ENCODE assay signal across 9 cellular contexts in the genomic region with DNA sequence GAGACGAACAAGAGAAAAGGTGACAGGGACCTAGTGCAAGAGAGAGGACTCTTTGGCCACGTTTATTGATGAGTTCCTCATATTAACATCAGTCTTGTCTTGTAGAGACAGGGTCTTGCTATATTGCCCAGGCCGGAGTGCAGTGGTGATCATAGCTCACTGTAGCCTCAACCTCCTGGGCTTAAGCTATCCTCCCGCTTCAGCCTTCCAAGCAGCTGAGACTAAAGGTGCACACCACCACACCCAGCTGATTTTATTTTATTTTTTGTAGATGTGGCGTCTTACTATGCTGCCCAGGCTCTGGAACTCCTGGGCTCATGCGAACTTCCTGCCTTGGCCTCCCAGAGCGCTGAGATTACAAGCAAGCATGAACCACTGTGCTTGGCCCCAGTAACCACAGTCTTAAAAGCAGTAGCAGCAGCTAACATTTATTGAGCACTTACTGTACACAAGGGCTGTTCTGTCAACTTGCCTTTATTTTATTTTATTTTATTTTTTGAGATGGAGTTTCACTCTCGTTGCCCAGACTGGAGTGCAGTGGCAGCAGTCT. TPM values are rescaled to one million over a fixed set of nuclear protein-coding genes. Genes with fewer than 3 reads are reported as not detected.
DNase-seq lines count a peak whose midpoint lies in the region; ATAC-seq and TF ChIP-seq lines count a peak whose summit lies in the region.
"Had no signal": no experiment of that assay in that cellular context is flagged by ENCODE, and none has a peak within 500 bp of the region (broad histone marks: within the 10 kb centered on the region; RNA-seq: fewer than 3 reads in every experiment).

No MANE protein-coding gene starts in this region.

- H3K9me3 Mint-ChIP-seq in CD4-positive, alpha-beta memory T cell: no peaks in the 10 kb centered on the region
- H3K9me3 Mint-ChIP-seq in brain (peaks cover 0 to 13% (median 4%) of the 10 kb centered on the region in 5 experiments), naive B cell (no peaks in the 10 kb centered on the region)

- H3K27ac Mint-ChIP-seq in CD4-positive, alpha-beta memory T cell: peak overlapping the region; percentile 89 to 99 (median 96)
- H3K27ac Mint-ChIP-seq in brain: no peak overlapping the region
- H3K27ac Mint-ChIP-seq in naive B cell: peak overlapping the region; percentile 92 to 98 (median 98)

- peak in 1 of 5 donors; percentile 44 for DNase-seq in CD4-positive, alpha-beta memory T cell
- no peak for DNase-seq in Jurkat, Clone E6-1 (ENCODE audit: low read depth, low spot score)
- DNase-seq in naive B cell: no peak
- DNase-seq in DMS153 treated with DMSO at 0.1 percent for 48 hours (lab: John Stamatoyannopoulos, UW; ENCODE audit: unreplicated experiment): no peak
- DNase-seq in activated CD4-positive, CD25-positive, alpha-beta regulatory T cell treated with anti-CD3 and anti-CD28 coated beads, Interleukin-2, amount 50 U/mL, for 72 hours: no peak
- DNase-seq in SKM-1 (lab: John Stamatoyannopoulos, UW; ENCODE audit: unreplicated experiment): no peak
- no peak for DNase-seq in G401 (ENCODE audit: low spot score)
- DNase-seq: NCI-H1417 had no signal

- H3K36me3 Mint-ChIP-seq in CD4-positive, alpha-beta memory T cell: peaks cover 0 to 16% of the 10 kb centered on the region in 2 donors
- H3K36me3 Mint-ChIP-seq in brain (no peaks in the 10 kb centered on the region), naive B cell (no peaks in the 10 kb centered on the region)

- H3K27me3 ChIP-seq in CD4-positive, alpha-beta memory T cell (ENCODE audit: insufficient read depth, low read length): no peaks in the 10 kb centered on the region

- ATAC-seq in naive B cell (ENCODE audit: low read depth in 2 of 2): no peak

- H3K4me1 Mint-ChIP-seq in CD4-positive, alpha-beta memory T cell: peaks cover 31 to 67% (median 46%) of the 10 kb centered on the region in 4 donors
- H3K4me1 Mint-ChIP-seq in brain (peaks cover 16% of the 10 kb centered on the region), naive B cell (peaks cover 42 to 56% (median 44%) of the 10 kb centered on the region in 3 donors)

- in situ Hi-C loops in G401 (cut with HindIII; ENCODE audit: low sequenced_read_pairs): no loop called here

- H3K4me3 ChIP-seq in CD4-positive, alpha-beta memory T cell (ENCODE audit: low read length in 2 of 2): peak overlapping the region in 1 of 2 donors; percentile 80
- peak overlapping the region; percentile 74 for H3K4me3 ChIP-seq in Jurkat, Clone E6-1 (ENCODE audit: low read length)

- CTCF ChIA-PET in CD4-positive, alpha-beta memory T cell (lab: Charles Lee; ENCODE audit: partially characterized antibody): interaction anchor here (1.0 to 5.4 kb wide), 7 partner anchors 12 to 252 kb away, joined by 3 to 46 read pairs (median 4); a partner anchor contains a TSS

- H3K4me1 ChIP-seq in CD4-positive, alpha-beta memory T cell (ENCODE audit: insufficient read depth, low read length): peaks cover 54% of the 10 kb centered on the region

- POLR2A ChIA-PET in CD4-positive, alpha-beta memory T cell (lab: Charles Lee; ENCODE audit: partially characterized antibody): interaction anchor here (0.8 to 10.7 kb wide), 10 partner anchors 16 to 301 kb away, joined by 3 to 227 read pairs (median 3); a partner anchor contains a TSS

- H3K4me3 Mint-ChIP-seq in CD4-positive, alpha-beta memory T cell: peak overlapping the region; percentile 91 to 98 (median 94)
- H3K4me3 Mint-ChIP-seq in brain: peak overlapping the region in 4 of 5 experiments; percentile 28 to 78 (median 62)
- peak overlapping the region; percentile 84 to 97 (median 90) for H3K4me3 Mint-ChIP-seq in naive B cell

- peaks cover 3% of the 10 kb centered on the region for H3K36me3 ChIP-seq in CD4-positive, alpha-beta memory T cell (ENCODE audit: insufficient read depth, low read length)

- peak overlapping the region; percentile 97 for H3K27ac ChIP-seq in CD4-positive, alpha-beta memory T cell (ENCODE audit: low read depth, low read length)

- no peaks in the 10 kb centered on the region for H3K27me3 Mint-ChIP-seq in CD4-positive, alpha-beta memory T cell
- H3K27me3 Mint-ChIP-seq in brain (peaks cover 49% of the 10 kb centered on the region), naive B cell (no peaks in the 10 kb centered on the region)

- intact Hi-C loops in CD4-positive, alpha-beta memory T cell (cut with micrococcal nuclease): no loop called here

- H3K9me3 ChIP-seq in CD4-positive, alpha-beta memory T cell (ENCODE audit: control insufficient read depth in 1 of 2, low read length in 2 of 2): no peaks in the 10 kb centered on the region

- TF ChIP-seq CTCF in brain (conservative IDR thresholded peaks at IDR 0.05): no peak

RNA-seq across cellular contexts. Expression of a gene that starts 1.1 kb away (rescaled TPM):
- 10 to 100 TPM; 59.3 to 64.3 TPM for total RNA-seq in CD4-positive, alpha-beta memory T cell
- 10 to 100 TPM; 26.9 to 37.9 TPM for polyA plus RNA-seq in CD4-positive, alpha-beta memory T cell
- polyA plus RNA-seq in Jurkat, Clone E6-1 (2012; ENCODE audit: insufficient read depth, insufficient read length): 15.7 TPM
- polyA plus RNA-seq in brain (ENCODE audit: insufficient read depth, low read depth, low replicate concordance) (not detected), naive B cell (ENCODE audit: low read depth in 6 of 6) (10 to 100 TPM in 5 of 6 donors, 1 to 10 TPM in 1; 7.5 to 39.5 (median 22.3) TPM)
- 12.2 and 16.1 TPM in 2 replicates for total RNA-seq in G401 (2014; rRNA removed; shearing (Covaris generic))

RNA-seq across cellular contexts. Expression of a gene that starts 4.2 kb away (rescaled TPM):
- 10 to 100 TPM; 82.5 to 87.6 TPM for total RNA-seq in CD4-positive, alpha-beta memory T cell
- polyA plus RNA-seq in CD4-positive, alpha-beta memory T cell: 10 to 100 TPM; 16.0 to 23.9 TPM
- 91.5 TPM for polyA plus RNA-seq in Jurkat, Clone E6-1 (2012; ENCODE audit: insufficient read depth, insufficient read length)
- 0.66 TPM for polyA plus RNA-seq in brain (ENCODE audit: insufficient read depth, low read depth, low replicate concordance)
- polyA plus RNA-seq in naive B cell (ENCODE audit: low read depth in 6 of 6): 10 to 100 TPM; 17.9 to 34.0 (median 23.7) TPM
- not detected in 2 replicates for total RNA-seq in G401 (2014; rRNA removed; shearing (Covaris generic))

RNA-seq across cellular contexts. Expression of a gene that starts 28.8 kb away (rescaled TPM):
- 1 to 10 TPM; 6.1 to 6.5 TPM for total RNA-seq in CD4-positive, alpha-beta memory T cell
- polyA plus RNA-seq in CD4-positive, alpha-beta memory T cell: 1 to 10 TPM; 1.1 to 2.0 TPM
- 5.0 TPM for polyA plus RNA-seq in Jurkat, Clone E6-1 (2012; ENCODE audit: insufficient read depth, insufficient read length)
- polyA plus RNA-seq in brain (ENCODE audit: insufficient read depth, low read depth, low replicate concordance) (24.1 TPM), naive B cell (ENCODE audit: low read depth in 6 of 6) (1 to 10 TPM in 5 of 6 donors, not detected in 1; 2.7 to 5.1 (median 3.2) TPM)
- 74.8 and 108 TPM in 2 replicates for total RNA-seq in G401 (2014; rRNA removed; shearing (Covaris generic))

RNA-seq across cellular contexts. Expression of a gene that starts 30.9 kb away (rescaled TPM):
- total RNA-seq in CD4-positive, alpha-beta memory T cell: 10 to 100 TPM; 75.6 to 85.3 TPM
- 100 to 1,000 TPM in 1 of 2 donors, 10 to 100 TPM in 1; 99.2 to 183 TPM for polyA plus RNA-seq in CD4-positive, alpha-beta memory T cell
- 78.2 TPM for polyA plus RNA-seq in Jurkat, Clone E6-1 (2012; ENCODE audit: insufficient read depth, insufficient read length)
- polyA plus RNA-seq in brain (ENCODE audit: insufficient read depth, low read depth, low replicate concordance): 80.8 TPM
- polyA plus RNA-seq in naive B cell (ENCODE audit: low read depth in 6 of 6): 100 to 1,000 TPM in 1 of 6 donors, 10 to 100 TPM in 5; 55.2 to 122 (median 79.5) TPM
- 27.5 and 34.7 TPM in 2 replicates for total RNA-seq in G401 (2014; rRNA removed; shearing (Covaris generic))

RNA-seq across cellular contexts. Expression of a gene that starts 47.9 kb away (rescaled TPM):
- 1 to 10 TPM; 1.5 to 2.2 TPM for total RNA-seq in CD4-positive, alpha-beta memory T cell
- polyA plus RNA-seq in CD4-positive, alpha-beta memory T cell: not detected
- not detected for polyA plus RNA-seq in Jurkat, Clone E6-1 (2012; ENCODE audit: insufficient read depth, insufficient read length)
- polyA plus RNA-seq in brain (ENCODE audit: insufficient read depth, low read depth, low replicate concordance) (85.0 TPM), naive B cell (ENCODE audit: low read depth in 6 of 6) (not detected)
- 2.1 and 2.3 TPM in 2 replicates for total RNA-seq in G401 (2014; rRNA removed; shearing (Covaris generic))

Comparison
In these comparisons a context has a peak if more than half of its experiments do, and no peak if none do; other contexts are left out.
1. H3K27ac Mint-ChIP-seq: peak in CD4-positive, alpha-beta memory T cell (7 of 7) and naive B cell (6 of 6); none in brain (0 of 5).
2. RNA of a gene that starts 4.2 kb away (polyA plus RNA-seq): 17.9 to 34.0 TPM in naive B cell and 16.0 to 23.9 TPM in CD4-positive, alpha-beta memory T cell; 0.66 TPM in brain (single experiment); every median in the first group is over 10 times any median in the second.
3. Peak in every context shown above with its lines, with median percentiles within 50 percentile points of each other: H3K4me3 Mint-ChIP-seq.